Comparison of ENCODE assay signal across 15 cellular contexts in the genomic region with DNA sequence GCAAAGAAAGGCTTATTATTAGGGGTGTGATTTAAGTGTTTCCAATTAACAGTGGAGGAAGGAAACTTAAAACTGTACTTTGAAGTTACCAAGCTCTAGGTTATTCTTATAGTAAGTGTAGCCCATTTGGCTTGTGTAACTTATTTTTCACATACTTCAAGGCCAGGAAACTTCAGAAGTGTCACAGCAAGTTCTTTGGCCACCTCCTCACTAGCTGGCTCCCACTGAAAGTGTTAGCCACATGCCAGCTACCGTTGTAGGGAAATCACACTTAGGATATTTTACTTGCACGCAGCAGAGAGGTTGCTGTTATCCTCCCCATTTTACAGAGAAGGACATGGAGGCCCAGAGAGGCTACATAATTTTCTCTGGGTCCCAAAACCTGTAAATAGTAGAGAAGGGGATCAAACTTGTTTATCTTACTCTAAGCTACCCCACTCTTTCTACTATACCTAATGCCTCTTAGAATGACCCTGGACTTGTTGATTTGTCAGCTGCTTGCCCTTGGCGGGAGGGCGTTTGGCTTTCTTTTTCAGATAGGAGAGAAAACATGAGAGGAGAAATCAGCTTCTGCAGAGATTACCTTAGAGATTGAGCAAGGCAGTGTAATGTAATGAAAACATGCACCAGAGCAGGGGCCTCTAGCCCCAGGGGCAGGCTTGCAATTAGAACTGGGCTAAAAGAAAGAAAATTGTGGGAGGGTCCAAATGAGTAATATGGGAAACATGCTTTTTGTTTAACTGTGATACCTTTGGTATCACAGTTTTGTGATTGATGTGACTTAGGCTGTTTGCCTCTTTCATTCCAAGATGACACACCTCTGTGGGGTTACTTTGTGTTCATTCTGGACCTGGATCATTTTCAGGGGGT.
A peak's percentile ranks its signal among the peaks of the same experiment; 100 is the strongest.
DNase-seq lines count a peak whose midpoint lies in the region; ATAC-seq and TF ChIP-seq lines count a peak whose summit lies in the region.
"Had no signal": no experiment of that assay in that cellular context is flagged by ENCODE, and none has a peak within 500 bp of the region (broad histone marks: within the 10 kb centered on the region; RNA-seq: fewer than 3 reads in every experiment).

No MANE protein-coding gene starts in this region.

- H3K9me3 ChIP-seq in PC-3 (ENCODE audit: low read length) (no peaks in the 10 kb centered on the region), esophagus (ENCODE audit: control insufficient read depth in 2 of 2, insufficient read depth in 1 of 2, low read depth in 1 of 2, low read length in 1 of 2) (peaks cover 0 to under 1% of the 10 kb centered on the region in 2 donors)
- H3K9me3 ChIP-seq: ascending aorta had no signal

- no peaks in the 10 kb centered on the region for H3K36me3 Mint-ChIP-seq in natural killer cell treated with Interleukin-12 subunit alpha and Interleukin-12 subunit beta and Interleukin-15 and Interleukin-18, amount 100 ng/mL, for 72 hours
- no peaks in the 10 kb centered on the region for H3K36me3 Mint-ChIP-seq in activated naive CD4-positive, alpha-beta T cell treated with anti-CD3 and anti-CD28 coated beads for 36 hours (ENCODE audit: low read depth)
- H3K36me3 Mint-ChIP-seq: activated CD4-positive, alpha-beta memory T cell treated with anti-CD3 and anti-CD28 coated beads for 36 hours; stimulated activated effector memory CD8-positive, alpha-beta T cell treated with anti-CD3 and anti-CD28 coated beads, Interleukin-12 subunit alpha, Interleukin-12 subunit beta, amount 100 ng/mL, for 72 hours had no signal

- ATAC-seq in PC-3 = peak; percentile 53
- ATAC-seq in natural killer cell treated with Interleukin-12 subunit alpha and Interleukin-12 subunit beta and Interleukin-15 and Interleukin-18, amount 100 ng/mL, for 72 hours = peak; percentile 58 to 79
- ATAC-seq in GM18867 (IDR thresholded peaks at IDR 0.05; ENCODE audit: unreplicated experiment) = no peak
- no peak for ATAC-seq in GM21737 (IDR thresholded peaks at IDR 0.05; ENCODE audit: unreplicated experiment)
- ATAC-seq: HepG2; naive thymus-derived CD8-positive, alpha-beta T cell; stimulated activated effector memory CD8-positive, alpha-beta T cell treated with anti-CD3 and anti-CD28 coated beads, Interleukin-12 subunit alpha, Interleukin-12 subunit beta, amount 100 ng/mL, for 72 hours had no signal

- H3K4me3 ChIP-seq in PC-3 (ENCODE audit: low read length) (no peak overlapping the region), esophagus (ENCODE audit: low read depth in 1 of 2, low read length in 2 of 2) (no peak overlapping the region)
- H3K4me3 ChIP-seq: ascending aorta had no signal

- DNase-seq in A172 (ENCODE audit: low spot score) = peak; percentile 47
- DNase-seq in PC-3 = peak; percentile 68
- DNase-seq in natural killer cell treated with Interleukin-12 subunit alpha and Interleukin-12 subunit beta and Interleukin-15 and Interleukin-18, amount 100 ng/mL, for 72 hours (ENCODE audit: low spot score) = no peak
- DNase-seq in activated naive CD4-positive, alpha-beta T cell treated with anti-CD3 and anti-CD28 coated beads for 36 hours = no peak
- no peak for DNase-seq in DMS53 (lab: John Stamatoyannopoulos, UW)
- DNase-seq: activated CD4-positive, alpha-beta memory T cell treated with anti-CD3 and anti-CD28 coated beads for 36 hours; effector CD8-positive, alpha-beta T cell; naive thymus-derived CD8-positive, alpha-beta T cell; SIG-M5 had no signal

- H3K27ac Mint-ChIP-seq in natural killer cell treated with Interleukin-12 subunit alpha and Interleukin-12 subunit beta and Interleukin-15 and Interleukin-18, amount 100 ng/mL, for 72 hours = no peak overlapping the region
- H3K27ac Mint-ChIP-seq in activated naive CD4-positive, alpha-beta T cell treated with anti-CD3 and anti-CD28 coated beads for 36 hours = no peak overlapping the region
- H3K27ac Mint-ChIP-seq: activated CD4-positive, alpha-beta memory T cell treated with anti-CD3 and anti-CD28 coated beads for 36 hours; stimulated activated effector memory CD8-positive, alpha-beta T cell treated with anti-CD3 and anti-CD28 coated beads, Interleukin-12 subunit alpha, Interleukin-12 subunit beta, amount 100 ng/mL, for 72 hours had no signal

- no peak for TF ChIP-seq CTCF in PC-3 (conservative IDR thresholded peaks at IDR 0.05; ENCODE audit: low read depth, low read length)

- H3K79me2 ChIP-seq in PC-3 (ENCODE audit: low read length) = no peaks in the 10 kb centered on the region

- intact Hi-C loops in PC-3 (cut with micrococcal nuclease) = loop anchor here (5.0 kb wide), 1 partner anchor 59 kb away; no protein-coding TSS in a partner anchor
- intact Hi-C loops in activated naive CD4-positive, alpha-beta T cell treated with anti-CD3 and anti-CD28 coated beads for 36 hours (cut with micrococcal nuclease) = no loop called here

- no peak overlapping the region for H2AFZ ChIP-seq in PC-3 (ENCODE audit: low read length)

- H3K4me1 ChIP-seq in PC-3 (ENCODE audit: insufficient read depth, low read length) (peaks cover 25% of the 10 kb centered on the region), esophagus (ENCODE audit: control insufficient read depth in 2 of 2, insufficient read depth in 2 of 2, low read length in 1 of 2) (peaks cover 3 to 11% of the 10 kb centered on the region in 2 donors)

- H3K36me3 ChIP-seq in PC-3 (ENCODE audit: low read depth, low read length) = no peaks in the 10 kb centered on the region
- no peaks in the 10 kb centered on the region for H3K36me3 ChIP-seq in esophagus (ENCODE audit: control insufficient read depth in 2 of 2, insufficient read depth in 2 of 2, low read length in 1 of 2)
- H3K36me3 ChIP-seq: ascending aorta had no signal

- H4K20me1 ChIP-seq in PC-3 (ENCODE audit: low read length) = no peaks in the 10 kb centered on the region

- no peak overlapping the region for H3K9ac ChIP-seq in PC-3 (ENCODE audit: low read length)

- H3K4me3 Mint-ChIP-seq in natural killer cell treated with Interleukin-12 subunit alpha and Interleukin-12 subunit beta and Interleukin-15 and Interleukin-18, amount 100 ng/mL, for 72 hours = no peak overlapping the region
- H3K4me3 Mint-ChIP-seq in activated naive CD4-positive, alpha-beta T cell treated with anti-CD3 and anti-CD28 coated beads for 36 hours = no peak overlapping the region
- H3K4me3 Mint-ChIP-seq: activated CD4-positive, alpha-beta memory T cell treated with anti-CD3 and anti-CD28 coated beads for 36 hours; naive thymus-derived CD8-positive, alpha-beta T cell; stimulated activated effector memory CD8-positive, alpha-beta T cell treated with anti-CD3 and anti-CD28 coated beads, Interleukin-12 subunit alpha, Interleukin-12 subunit beta, amount 100 ng/mL, for 72 hours had no signal

- no peaks in the 10 kb centered on the region for H3F3A ChIP-seq in PC-3 (ENCODE audit: low read length, unreplicated experiment)

- peak overlapping the region; percentile 18 for H3K4me2 ChIP-seq in PC-3 (ENCODE audit: low read length)

- H3K9me3 Mint-ChIP-seq in natural killer cell treated with Interleukin-12 subunit alpha and Interleukin-12 subunit beta and Interleukin-15 and Interleukin-18, amount 100 ng/mL, for 72 hours = peaks cover 3% of the 10 kb centered on the region
- no peaks in the 10 kb centered on the region for H3K9me3 Mint-ChIP-seq in activated naive CD4-positive, alpha-beta T cell treated with anti-CD3 and anti-CD28 coated beads for 36 hours
- H3K9me3 Mint-ChIP-seq: activated CD4-positive, alpha-beta memory T cell treated with anti-CD3 and anti-CD28 coated beads for 36 hours; stimulated activated effector memory CD8-positive, alpha-beta T cell treated with anti-CD3 and anti-CD28 coated beads, Interleukin-12 subunit alpha, Interleukin-12 subunit beta, amount 100 ng/mL, for 72 hours had no signal

- 31 to 32% methylated on average over 4 of the region's 4 CpGs for WGBS in esophagus, 2 donors

- peaks cover 0 to 34% of the 10 kb centered on the region in 2 donors for H3K27me3 Mint-ChIP-seq in natural killer cell treated with Interleukin-12 subunit alpha and Interleukin-12 subunit beta and Interleukin-15 and Interleukin-18, amount 100 ng/mL, for 72 hours
- peaks cover 2% of the 10 kb centered on the region for H3K27me3 Mint-ChIP-seq in activated naive CD4-positive, alpha-beta T cell treated with anti-CD3 and anti-CD28 coated beads for 36 hours (ENCODE audit: low read depth)

- CTCF ChIA-PET in PC-3 (lab: Charles Lee) = no interaction called here
- CTCF ChIA-PET in activated naive CD4-positive, alpha-beta T cell treated with anti-CD3 and anti-CD28 coated beads for 36 hours (lab: Charles Lee) = no interaction called here

- peaks cover 23 to 24% of the 10 kb centered on the region in 2 donors for H3K4me1 Mint-ChIP-seq in natural killer cell treated with Interleukin-12 subunit alpha and Interleukin-12 subunit beta and Interleukin-15 and Interleukin-18, amount 100 ng/mL, for 72 hours (ENCODE audit: low read depth in 2 of 2)
- peaks cover 2% of the 10 kb centered on the region for H3K4me1 Mint-ChIP-seq in activated naive CD4-positive, alpha-beta T cell treated with anti-CD3 and anti-CD28 coated beads for 36 hours (ENCODE audit: low read depth)

- H3K27ac ChIP-seq in PC-3 (ENCODE audit: low read length) = no peak overlapping the region
- peak overlapping the region; percentile 29 to 84 for H3K27ac ChIP-seq in esophagus (ENCODE audit: low read depth in 2 of 2, low read length in 1 of 2)
- H3K27ac ChIP-seq: ascending aorta had no signal

- no peaks in the 10 kb centered on the region for H3K27me3 ChIP-seq in PC-3 (ENCODE audit: low read length)
- no peaks in the 10 kb centered on the region for H3K27me3 ChIP-seq in esophagus (ENCODE audit: control insufficient read depth in 1 of 2, insufficient read depth in 2 of 2, low read length in 2 of 2)
- H3K27me3 ChIP-seq: ascending aorta had no signal

- BruUV-seq in PC-3 (replicated peaks; lab: Mats Ljungman, UMichigan) = no TSS peak

- H3K9me2 ChIP-seq in PC-3 (replicated peaks; ENCODE audit: low read length) = no peaks in the 10 kb centered on the region

- POLR2A ChIA-PET in PC-3 (lab: Charles Lee; ENCODE audit: unreplicated experiment) = no interaction called here

Comparison
In these comparisons a context has a peak if more than half of its experiments do, and no peak if none do; other contexts are left out.
1. DNase-seq: peak in A172 (single experiment) and PC-3 (single experiment); none in natural killer cell treated with Interleukin-12 subunit alpha and Interleukin-12 subunit beta and Interleukin-15 and Interleukin-18, amount 100 ng/mL, for 72 hours (single experiment), activated naive CD4-positive, alpha-beta T cell treated with anti-CD3 and anti-CD28 coated beads for 36 hours (single experiment) and DMS53 (single experiment).
2. ATAC-seq: peak in PC-3 (single experiment) and natural killer cell treated with Interleukin-12 subunit alpha and Interleukin-12 subunit beta and Interleukin-15 and Interleukin-18, amount 100 ng/mL, for 72 hours (2 of 2); none in GM18867 (single experiment) and GM21737 (single experiment).